17 cellular contexts compared by ENCODE assay signal in the genomic region with DNA sequence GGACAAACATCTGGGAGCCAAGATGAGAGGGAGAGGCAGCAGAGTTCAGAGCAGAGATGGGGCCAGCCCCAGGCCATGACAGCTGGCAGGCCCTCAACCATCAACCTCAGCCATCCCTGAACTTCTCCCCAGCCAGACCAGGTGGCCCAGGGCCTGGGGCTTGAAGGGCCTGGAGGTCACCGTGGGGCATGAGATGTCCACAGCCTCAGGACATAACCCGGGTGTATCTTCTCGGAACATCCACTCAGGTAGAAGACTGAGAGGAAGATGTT. TPM values are rescaled to one million over a fixed set of nuclear protein-coding genes. Genes with fewer than 3 reads are reported as not detected.
DNase-seq lines count a peak whose midpoint lies in the region; ATAC-seq and TF ChIP-seq lines count a peak whose summit lies in the region.
"Had no signal": no experiment of that assay in that cellular context is flagged by ENCODE, and none has a peak within 500 bp of the region (broad histone marks: within the 10 kb centered on the region; RNA-seq: fewer than 3 reads in every experiment).

No MANE protein-coding gene starts in this region.

- no peaks in the 10 kb centered on the region for H3K36me3 ChIP-seq in NT2/D1 (ENCODE audit: insufficient read depth, insufficient read length, low read length)
- H3K36me3 ChIP-seq in sigmoid colon, result no peaks in the 10 kb centered on the region

- CTCF ChIA-PET in CD4-positive, alpha-beta T cell (lab: Charles Lee), result no interaction called here

- no peaks in the 10 kb centered on the region for H3K9me3 Mint-ChIP-seq in CD4-positive, alpha-beta T cell

- no peaks in the 10 kb centered on the region for H3K9me3 ChIP-seq in CD4-positive, alpha-beta T cell (ENCODE audit: control insufficient read depth, low read length)
- H3K9me3 ChIP-seq in NT2/D1 (ENCODE audit: insufficient read depth, low read length) (no peaks in the 10 kb centered on the region), sigmoid colon (no peaks in the 10 kb centered on the region)

- no peak overlapping the region for H3K4me3 Mint-ChIP-seq in CD4-positive, alpha-beta T cell

- ATAC-seq in CD4-positive, alpha-beta T cell (ENCODE audit: poor library complexity), result no peak
- ATAC-seq in GM19351 (IDR thresholded peaks at IDR 0.05; ENCODE audit: unreplicated experiment) (no peak), HG02571 (IDR thresholded peaks at IDR 0.05; ENCODE audit: unreplicated experiment) (no peak), GM21515 (IDR thresholded peaks at IDR 0.05; ENCODE audit: unreplicated experiment) (no peak)
- ATAC-seq: Right ventricle myocardium inferior had no signal

- DNase-seq in CD4-positive, alpha-beta T cell, result no peak
- DNase-seq in NT2/D1 (ENCODE audit: low read depth, low spot score) (no peak), dorsolateral prefrontal cortex (no peak), sigmoid colon (no peak), NCI-H2029 treated with DMSO at 0.1 percent for 48 hours (lab: John Stamatoyannopoulos, UW) (no peak)
- DNase-seq: activated T-cell treated with anti-CD3 and anti-CD28 coated beads, Interleukin-2, amount 50 U/mL, for 1 hour; caudate nucleus; erythroblast; IMR-90; mesendoderm; NCI-H69; stimulated activated CD4-positive, alpha-beta T cell treated with anti-CD3 and anti-CD28 coated beads, Interleukin-2, amount 100 ng/mL, for 24 hours had no signal

- 84 to 93% methylated on average over 3 of the region's 3 CpGs for WGBS in sigmoid colon, 2 donors

- H3K4me1 ChIP-seq in NT2/D1 (ENCODE audit: insufficient read depth, insufficient read length) (peaks cover 28% of the 10 kb centered on the region), sigmoid colon (peaks cover 0 to 17% (median 14%) of the 10 kb centered on the region in 4 donors)

- peak overlapping the region; percentile 94 for H3K27ac Mint-ChIP-seq in CD4-positive, alpha-beta T cell
- H3K27ac Mint-ChIP-seq: progenitor cell of endocrine pancreas had no signal

- no peaks in the 10 kb centered on the region for H3K27me3 ChIP-seq in CD4-positive, alpha-beta T cell (ENCODE audit: control insufficient read depth, insufficient read depth, low read length)
- no peaks in the 10 kb centered on the region for H3K27me3 ChIP-seq in NT2/D1 (ENCODE audit: insufficient read depth, insufficient read length)
- H3K27me3 ChIP-seq in dorsolateral prefrontal cortex, result no peaks in the 10 kb centered on the region
- no peaks in the 10 kb centered on the region for H3K27me3 ChIP-seq in sigmoid colon

- no peak for TF ChIP-seq POLR2A in sigmoid colon (IDR thresholded peaks at IDR 0.05)

- no peak for TF ChIP-seq CTCF in CD4-positive, alpha-beta T cell (IDR thresholded peaks at IDR 0.05)
- TF ChIP-seq CTCF in dorsolateral prefrontal cortex (IDR thresholded peaks at IDR 0.05 in 54 of 56, conservative IDR thresholded peaks at IDR 0.05 in 2 of 56; ENCODE audit: low read depth in 1 of 56, partially characterized antibody in 56 of 56) (no peak), sigmoid colon (IDR thresholded peaks at IDR 0.05) (no peak)

- intact Hi-C loops in CD4-positive, alpha-beta T cell (cut with DNase I, micrococcal nuclease), result no loop called here
- intact Hi-C loops in dorsolateral prefrontal cortex (cut with DNase I) (no loop called here), sigmoid colon (cut with DNase I) (no loop called here)

- POLR2A ChIA-PET in CD4-positive, alpha-beta T cell (lab: Charles Lee), result no interaction called here

- H3K9ac ChIP-seq in NT2/D1 (ENCODE audit: insufficient read length, low read depth), result peak overlapping the region; percentile 21

- H3K4me3 ChIP-seq in NT2/D1 (ENCODE audit: insufficient read length, low read depth) (no peak overlapping the region), dorsolateral prefrontal cortex (no peak overlapping the region), sigmoid colon (no peak overlapping the region)

- peaks cover 52% of the 10 kb centered on the region for H3K4me1 Mint-ChIP-seq in CD4-positive, alpha-beta T cell (ENCODE audit: low read depth)

- peak overlapping the region; percentile 83 for H3K27ac ChIP-seq in CD4-positive, alpha-beta T cell (ENCODE audit: low read depth, low read length)
- H3K27ac ChIP-seq in dorsolateral prefrontal cortex (peak overlapping the region in 33 of 59 donors; percentile 26 to 91 (median 83)), sigmoid colon (peak overlapping the region; percentile 61 to 80 (median 67))

- H3K27me3 Mint-ChIP-seq in CD4-positive, alpha-beta T cell, result no peaks in the 10 kb centered on the region
- H3K27me3 Mint-ChIP-seq: progenitor cell of endocrine pancreas had no signal

- no peaks in the 10 kb centered on the region for H3K36me3 Mint-ChIP-seq in CD4-positive, alpha-beta T cell (ENCODE audit: low read depth)

- no peak for TF ChIP-seq EP300 in sigmoid colon (IDR thresholded peaks at IDR 0.05)

RNA-seq across cellular contexts. Expression of a gene that starts 12.4 kb away (rescaled TPM):
- 10 to 100 TPM; 36.6 to 39.2 TPM for total RNA-seq in CD4-positive, alpha-beta T cell
- total RNA-seq in dorsolateral prefrontal cortex, result 10 to 100 TPM; 29.5 to 62.3 (median 39.7) TPM
- 10 to 100 TPM; 38.2 to 87.5 (median 54.0) TPM for total RNA-seq in sigmoid colon
- 10 to 100 TPM in 2 of 3 donors, 1 to 10 TPM in 1; 4.6 to 29.8 (median 13.2) TPM for polyA plus RNA-seq in sigmoid colon

RNA-seq across cellular contexts. Expression of a gene that starts 17.6 kb away (rescaled TPM):
- total RNA-seq in CD4-positive, alpha-beta T cell, result 1 to 10 TPM; 4.9 to 5.9 TPM
- total RNA-seq in dorsolateral prefrontal cortex (10 to 100 TPM in 76 of 120 experiments, 1 to 10 TPM in 44; 2.1 to 44.5 (median 11.4) TPM), sigmoid colon (10 to 100 TPM; 10.5 to 19.7 (median 18.8) TPM)
- 10 to 100 TPM; 21.6 to 29.8 (median 27.1) TPM for polyA plus RNA-seq in sigmoid colon
- total RNA-seq: IMR-90, progenitor cell of endocrine pancreas had no signal
- polyA plus RNA-seq: IMR-90 had no signal

RNA-seq across cellular contexts. Expression of a gene that starts 30.3 kb away (rescaled TPM):
- 10 to 100 TPM; 51.3 to 59.5 TPM for total RNA-seq in CD4-positive, alpha-beta T cell
- total RNA-seq in dorsolateral prefrontal cortex, result 100 to 1,000 TPM in 90 of 120 experiments, 10 to 100 TPM in 30; 65.6 to 166 (median 113) TPM
- total RNA-seq in sigmoid colon, result 100 to 1,000 TPM; 104 to 202 (median 178) TPM
- 100 to 1,000 TPM; 117 to 151 (median 121) TPM for polyA plus RNA-seq in sigmoid colon

RNA-seq across cellular contexts. Expression of a gene that starts 43.5 kb away (rescaled TPM):
- total RNA-seq in CD4-positive, alpha-beta T cell, result not detected
- under 1 TPM in 37 of 120 experiments, not detected in 83; 0.08 to 0.36 (median 0.15) TPM for total RNA-seq in dorsolateral prefrontal cortex
- not detected for total RNA-seq in sigmoid colon
- polyA plus RNA-seq in sigmoid colon, result 1 to 10 TPM in 1 of 3 donors, under 1 TPM in 2; 0.29 to 1.4 (median 0.60) TPM
- total RNA-seq: IMR-90 had no signal
- polyA plus RNA-seq: IMR-90 had no signal

RNA-seq across cellular contexts. Expression of a gene that starts 53.0 kb away (rescaled TPM):
- total RNA-seq in CD4-positive, alpha-beta T cell, result under 1 TPM; 0.56 to 0.85 TPM
- 1 to 10 TPM in 5 of 120 experiments, under 1 TPM in 44, not detected in 71; 0.26 to 2.1 (median 0.56) TPM for total RNA-seq in dorsolateral prefrontal cortex
- under 1 TPM in 3 of 4 donors, not detected in 1; 0.27 to 0.55 (median 0.36) TPM for total RNA-seq in sigmoid colon
- polyA plus RNA-seq in sigmoid colon, result under 1 TPM in 1 of 3 donors, not detected in 2; 0.61 TPM
- total RNA-seq: IMR-90 had no signal
